Comparison of ENCODE assay signal across 15 cellular contexts in the genomic region with DNA sequence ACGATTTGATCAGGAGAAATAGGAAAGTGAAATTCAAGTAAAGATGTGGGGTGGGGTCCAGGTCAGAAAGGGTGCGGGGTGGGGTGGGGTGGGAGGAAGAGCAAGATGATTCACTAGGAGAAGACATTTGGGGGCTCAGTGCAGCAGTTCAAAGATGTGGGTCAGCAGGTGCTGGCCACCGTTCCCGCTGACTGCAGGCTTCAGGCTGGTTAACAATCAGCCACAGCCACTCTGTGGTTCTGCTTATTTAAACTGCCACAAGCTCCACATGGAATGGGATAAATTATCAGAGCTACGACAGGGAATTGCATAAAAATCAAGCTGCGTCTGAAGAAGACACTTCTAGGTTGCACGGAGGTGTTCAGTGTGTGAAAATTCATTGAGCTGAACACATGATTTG. TPM values are rescaled to one million over a fixed set of nuclear protein-coding genes. Genes with fewer than 3 reads are reported as not detected.
A peak's percentile ranks its signal among the peaks of the same experiment; 100 is the strongest.
DNase-seq lines count a peak whose midpoint lies in the region; ATAC-seq and TF ChIP-seq lines count a peak whose summit lies in the region.
"Had no signal": no experiment of that assay in that cellular context is flagged by ENCODE, and none has a peak within 500 bp of the region (broad histone marks: within the 10 kb centered on the region; RNA-seq: fewer than 3 reads in every experiment).

No MANE protein-coding gene starts in this region.

- TF ChIP-seq CTCF in chondrocyte (IDR thresholded peaks at IDR 0.05), result no peak
- TF ChIP-seq CTCF in osteocyte (IDR thresholded peaks at IDR 0.05), result no peak

- no peak for ATAC-seq in HG02840 (IDR thresholded peaks at IDR 0.05; ENCODE audit: low FRiP score, unreplicated experiment)
- ATAC-seq: A549 had no signal

- no peak overlapping the region for H3K4me3 Mint-ChIP-seq in chondrocyte (ENCODE audit: unreplicated experiment)
- no peak overlapping the region for H3K4me3 Mint-ChIP-seq in osteocyte (ENCODE audit: unreplicated experiment)
- H3K4me3 Mint-ChIP-seq: CD14-positive monocyte; CD4-positive, alpha-beta memory T cell had no signal

- H3K36me3 Mint-ChIP-seq in chondrocyte (ENCODE audit: low read depth), result peaks cover 9% of the 10 kb centered on the region
- H3K36me3 Mint-ChIP-seq in osteocyte (ENCODE audit: unreplicated experiment), result peaks cover 34% of the 10 kb centered on the region

- DNase-seq in LHCN-M2 (ENCODE audit: low read depth) (peak; percentile 36), chondrocyte (ENCODE audit: low spot score) (no peak), osteocyte (ENCODE audit: extremely low spot score, unreplicated experiment) (no peak), 8988T (no peak)
- no peak for DNase-seq in activated CD4-positive, alpha-beta T cell treated with anti-CD3 and anti-CD28 coated beads, Interleukin-2, amount 50 U/mL, for 4 hours
- DNase-seq: CD4-positive, alpha-beta memory T cell; DMS153; DMS79; GDM1; GOT3; H7 had no signal

- no peaks in the 10 kb centered on the region for H3K9me3 Mint-ChIP-seq in chondrocyte (ENCODE audit: low read depth)
- no peaks in the 10 kb centered on the region for H3K9me3 Mint-ChIP-seq in osteocyte (ENCODE audit: unreplicated experiment)
- H3K9me3 Mint-ChIP-seq: CD14-positive monocyte, IgD-negative memory B cell had no signal

- H3K27me3 Mint-ChIP-seq in chondrocyte (ENCODE audit: low read depth), result no peaks in the 10 kb centered on the region
- H3K27me3 Mint-ChIP-seq in osteocyte (ENCODE audit: unreplicated experiment), result no peaks in the 10 kb centered on the region
- H3K27me3 Mint-ChIP-seq: CD4-positive, alpha-beta memory T cell; IgD-negative memory B cell had no signal

- H3K27ac Mint-ChIP-seq in chondrocyte (ENCODE audit: unreplicated experiment) (peak overlapping the region; percentile 36), osteocyte (ENCODE audit: unreplicated experiment) (peak overlapping the region; percentile 59)
- H3K27ac Mint-ChIP-seq: CD14-positive monocyte; CD4-positive, alpha-beta memory T cell; IgD-negative memory B cell had no signal

- H3K4me1 Mint-ChIP-seq in chondrocyte (ENCODE audit: low read depth), result peaks cover 62% of the 10 kb centered on the region
- peaks cover 73% of the 10 kb centered on the region for H3K4me1 Mint-ChIP-seq in osteocyte (ENCODE audit: unreplicated experiment)

RNA-seq across cellular contexts. Expression of gene TRAM2, which starts 49.4 kb away (rescaled TPM):
- total RNA-seq in LHCN-M2 (2014; rRNA removed), result 108 and 124 TPM in 2 replicates
- 95.4 TPM for polyA plus RNA-seq in LHCN-M2 (2012)
- 159 to 178 TPM (median 159 TPM) in 3 replicates for total RNA-seq in chondrocyte
- 320 and 339 TPM in 2 replicates for total RNA-seq in osteocyte
